ENCODE assay signal across 20 cellular contexts in the genomic region with DNA sequence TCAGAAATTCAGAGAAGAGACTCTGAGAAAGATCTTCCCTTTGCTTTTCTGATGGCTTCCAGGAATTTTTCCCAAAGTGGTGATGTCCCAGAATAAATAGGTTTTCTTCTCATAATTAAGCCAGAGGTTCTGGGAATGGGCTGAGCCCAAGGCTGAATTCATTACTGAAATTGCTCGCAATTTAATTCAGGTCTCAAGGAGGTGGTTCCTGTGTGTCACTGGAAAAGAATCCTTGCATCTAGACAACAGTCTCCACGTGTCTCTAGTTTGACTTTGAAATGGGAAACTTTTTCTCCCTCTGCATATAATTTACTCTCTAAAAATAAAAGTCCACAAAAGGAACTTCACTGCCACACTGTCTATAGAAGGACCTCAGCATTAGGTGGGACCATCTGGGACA. TPM values are rescaled to one million over a fixed set of nuclear protein-coding genes. Genes with fewer than 3 reads are reported as not detected.
A peak's percentile ranks its signal among the peaks of the same experiment; 100 is the strongest.
DNase-seq lines count a peak whose midpoint lies in the region; ATAC-seq and TF ChIP-seq lines count a peak whose summit lies in the region.
"Had no signal": no experiment of that assay in that cellular context is flagged by ENCODE, and none has a peak within 500 bp of the region (broad histone marks: within the 10 kb centered on the region; RNA-seq: fewer than 3 reads in every experiment).

No MANE protein-coding gene starts in this region.

- no peak overlapping the region for H3K14ac ChIP-seq in IMR-90 (replicated peaks; ENCODE audit: low read depth, low read length)

- H3K27me3 ChIP-seq in IMR-90 (ENCODE audit: control insufficient read depth, insufficient read depth, low read length), result no peaks in the 10 kb centered on the region; the same call in 1 of the 2 replicates

- no CpG with 5 or more reads among the region's 2 CpGs for WGBS in IMR-90 (ENCODE audit: extremely low coverage in 2 of 2, insufficient read length in 1 of 2), 2 experiments

- BruUV-seq in IMR-90 (replicated peaks; lab: Mats Ljungman, UMichigan), result no TSS peak

- no peak overlapping the region for H2BK15ac ChIP-seq in IMR-90 (ENCODE audit: low read depth, low read length)

- no peak overlapping the region for H3K23ac ChIP-seq in IMR-90 (ENCODE audit: low read depth, low read length)

- H3K27ac ChIP-seq in IMR-90 (ENCODE audit: insufficient read depth, low read length), result no peak overlapping the region

- H2BK20ac ChIP-seq in IMR-90 (ENCODE audit: low read depth, low read length), result no peak overlapping the region

- in situ Hi-C loops in IMR-90 (cut with MboI; ENCODE audit: low sequenced_read_pairs), result no loop called here

- no peak overlapping the region for H2AK5ac ChIP-seq in IMR-90 (ENCODE audit: low read depth, low read length)

- no peaks in the 10 kb centered on the region for H3K9me3 ChIP-seq in IMR-90 (ENCODE audit: control insufficient read depth, insufficient read depth, low read length)

- no peak for TF ChIP-seq POLR2A in IMR-90 (IDR thresholded peaks at IDR 0.05; ENCODE audit: low read depth, low read length)

- no peaks in the 10 kb centered on the region for H3K79me1 ChIP-seq in IMR-90 (ENCODE audit: low read depth in 1 of 2, low read length in 2 of 2)

- DNase-seq in Daoy (ENCODE audit: low read depth) (peak; percentile 20), IMR-90 (peak; percentile 12), astrocyte of the hippocampus (ENCODE audit: low read depth, low spot score) (peak; percentile 66), renal cortical epithelial cell (ENCODE audit: low read depth) (peak; percentile 22), C1 segment of cervical spinal cord (lab: John Stamatoyannopoulos, UW) (no peak)
- DNase-seq: CD4-positive, alpha-beta T cell; COR-L47; DMS 273 treated with DMSO at 0.1 percent for 48 hours; GF-D8; Karpas-422; NCI-H1694 treated with DMSO at 0.1 percent for 48 hours; NCI-H2081 treated with DMSO at 0.1 percent for 48 hours; NCI-H446; NCI-H526; OCI-M1; SW 1271; T-helper 17 cell had no signal

- no peak overlapping the region for H3K9ac ChIP-seq in IMR-90 (ENCODE audit: low read depth, low read length)

- no peak overlapping the region for H3K56ac ChIP-seq in IMR-90 (ENCODE audit: extremely low read depth, insufficient read depth, low read length)

- no peak overlapping the region for H4K91ac ChIP-seq in IMR-90 (ENCODE audit: insufficient read depth, low read depth, low read length)

- H2AK9ac ChIP-seq in IMR-90 (replicated peaks; ENCODE audit: low read depth, low read length, poor library complexity), result no peak overlapping the region

- no peak for TF ChIP-seq CTCF in IMR-90 (conservative IDR thresholded peaks at IDR 0.05; ENCODE audit: low read depth, low read length)

- no peak overlapping the region for H4K5ac ChIP-seq in IMR-90 (ENCODE audit: low read depth, low read length)

- no peak overlapping the region for H3K4ac ChIP-seq in IMR-90 (ENCODE audit: low read depth, low read length)

- CTCF ChIA-PET in IMR-90 (lab: Yijun Ruan, JAX), result no interaction called here

- intact Hi-C loops in IMR-90 (cut with micrococcal nuclease), result no loop called here

- H2BK5ac ChIP-seq in IMR-90 (ENCODE audit: low read depth, low read length, poor library complexity, severe bottlenecking), result no peak overlapping the region

- no peak overlapping the region for H4K8ac ChIP-seq in IMR-90 (ENCODE audit: low read depth in 2 of 2, low read length in 2 of 2)

- no peak overlapping the region for H3K4me3 ChIP-seq in IMR-90 (ENCODE audit: insufficient read depth, low read depth, low read length)

- no peak overlapping the region for H2AFZ ChIP-seq in IMR-90 (replicated peaks; ENCODE audit: low read length, poor library complexity)

- dilution Hi-C loops in IMR-90 (cut with HindIII; ENCODE audit: low sequenced_read_pairs, unreplicated experiment), result no loop called here

- POLR2A ChIA-PET in IMR-90 (lab: Charles Lee; ENCODE audit: unreplicated experiment), result no interaction called here

- no peak overlapping the region for H2BK120ac ChIP-seq in IMR-90 (ENCODE audit: low read depth, low read length)

- no peaks in the 10 kb centered on the region for H3K9me1 ChIP-seq in IMR-90 (ENCODE audit: insufficient read depth, low read length)

- no peaks in the 10 kb centered on the region for H3K36me3 ChIP-seq in IMR-90 (ENCODE audit: control insufficient read depth, insufficient read depth, low read length)

- peaks cover 2% of the 10 kb centered on the region; the same call in 1 of the 2 replicates for H3K4me1 ChIP-seq in IMR-90 (ENCODE audit: control insufficient read depth, insufficient read depth, low read length)

- no peak overlapping the region for H3K4me2 ChIP-seq in IMR-90 (ENCODE audit: low read depth, low read length)

- H3K18ac ChIP-seq in IMR-90 (ENCODE audit: low read depth, low read length), result no peak overlapping the region

- no peak for TF ChIP-seq RAD21 in IMR-90 (IDR thresholded peaks at IDR 0.05; ENCODE audit: low read length)

- no peaks in the 10 kb centered on the region; the same call in 1 of the 2 replicates for H4K20me1 ChIP-seq in IMR-90 (ENCODE audit: insufficient read depth, low read length)

- no peak for ATAC-seq in IMR-90 (ENCODE audit: low read depth)
- ATAC-seq in HG02981 (IDR thresholded peaks at IDR 0.05; ENCODE audit: unreplicated experiment), result no peak
- no peak for ATAC-seq in GM21423 (IDR thresholded peaks at IDR 0.05; ENCODE audit: unreplicated experiment)
- ATAC-seq: Right ventricle myocardium inferior, T-helper 17 cell had no signal

TF ChIP-seq in IMR-90, 13 proteins besides CTCF, POLR2A, EP300 and RAD21:
- no peak for TF ChIP-seq FOS (IDR thresholded peaks at IDR 0.05; ENCODE audit: low read depth, low read length)
- no peak for TF ChIP-seq CEBPB (IDR thresholded peaks at IDR 0.05; ENCODE audit: low read depth, low read length)
- TF ChIP-seq RCOR1 (IDR thresholded peaks at IDR 0.05; ENCODE audit: insufficient replicate concordance, low read length), result no peak
- TF ChIP-seq MAFK (IDR thresholded peaks at IDR 0.05; ENCODE audit: low read depth, low read length), result no peak
- TF ChIP-seq BHLHE40 (IDR thresholded peaks at IDR 0.05; ENCODE audit: low read depth, low read length), result no peak
- no peak for TF ChIP-seq SMC3 (IDR thresholded peaks at IDR 0.05; ENCODE audit: low read depth, low read length)
- TF ChIP-seq RFX5 (IDR thresholded peaks at IDR 0.05; ENCODE audit: low read depth, low read length), result no peak
- no peak for TF ChIP-seq NFE2L2 (IDR thresholded peaks at IDR 0.05; ENCODE audit: low read depth, low read length)
- TF ChIP-seq MAZ (IDR thresholded peaks at IDR 0.05; ENCODE audit: borderline replicate concordance, low read depth, low read length), result no peak

RNA-seq across cellular contexts. Expression of a gene that starts 27.8 kb away (rescaled TPM):
- total RNA-seq in Daoy (2014; rRNA removed; shearing (Covaris generic)), result 18.6 and 22.0 TPM in 2 replicates
- total RNA-seq in IMR-90 (2012; rRNA removed), result 11.7 and 17.2 TPM in 2 replicates
- 4.7 and 6.2 TPM in 2 replicates for polyA plus RNA-seq in IMR-90 (2012; rRNA removed)
- polyA plus RNA-seq in IMR-90 (2012; cell fraction: cytosol; rRNA removed), result 0.99 and 1.3 TPM in 2 replicates
- 1.7 and 14.5 TPM in 2 replicates for polyA plus RNA-seq in IMR-90 (2012; cell fraction: nucleus; rRNA removed; ENCODE audit: low replicate concordance)
- total RNA-seq in renal cortical epithelial cell, result 24.0 and 30.5 TPM in 2 replicates

RNA-seq across cellular contexts. Expression of a gene that starts 57.0 kb away (rescaled TPM):
- 0.17 and 0.24 TPM in 2 replicates for total RNA-seq in Daoy (2014; rRNA removed; shearing (Covaris generic))
- total RNA-seq in IMR-90 (2012; rRNA removed), result 0.54 and 1.9 TPM in 2 replicates
- polyA plus RNA-seq in IMR-90 (2012; rRNA removed), result 0.27 and 0.37 TPM in 2 replicates
- 0.48 and 2.2 TPM in 2 replicates for polyA plus RNA-seq in IMR-90 (2012; cell fraction: cytosol; rRNA removed)
- 10.7 and 31.9 TPM in 2 replicates for polyA plus RNA-seq in IMR-90 (2012; cell fraction: nucleus; rRNA removed; ENCODE audit: low replicate concordance)
- 0.15 and 0.35 TPM in 2 replicates for total RNA-seq in renal cortical epithelial cell

Comparison
In these comparisons a context has a peak if more than half of its experiments do, and no peak if none do; other contexts are left out.
1. DNase-seq: peak in Daoy (single experiment), IMR-90 (single experiment), astrocyte of the hippocampus (single experiment) and renal cortical epithelial cell (single experiment); none in C1 segment of cervical spinal cord (0 of 14).